31 cellular contexts compared by ENCODE assay signal in genomic region chr1:158272681-158273080, GRCh38. TPM values are rescaled to one million over a fixed set of nuclear protein-coding genes. Genes with fewer than 3 reads are reported as not detected.
"Had no signal": no experiment of that assay in that cellular context is flagged by ENCODE, and none has a peak within 500 bp of the region (broad histone marks: within the 10 kb centered on the region; RNA-seq: fewer than 3 reads in every experiment).

No MANE protein-coding gene starts in this region.

- H3K4me1 Mint-ChIP-seq: activated CD4-positive, alpha-beta memory T cell treated with anti-CD3 and anti-CD28 coated beads, Interleukin-2, amount 10 ng/mL, durations not matched to agents 7 days and 5 days; activated CD4-positive, alpha-beta T cell treated with anti-CD3 and anti-CD28 coated beads for 36 hours; activated naive CD8-positive, alpha-beta T cell treated with anti-CD3 and anti-CD28 coated beads, Interleukin-2, amount 10 ng/mL, durations not matched to agents 7 days and 5 days had no signal

- H3K9me3 Mint-ChIP-seq: activated CD4-positive, alpha-beta memory T cell treated with anti-CD3 and anti-CD28 coated beads, Interleukin-2, amount 10 ng/mL, durations not matched to agents 7 days and 5 days; activated T-helper 2 cell treated with anti-CD3 and anti-CD28 coated beads, Interferon-gamma antibody, Interleukin-2, Interleukin-4, amounts not matched to agents 10 μg/mL and 5 μg/mL and 100 μg/mL, durations not matched to agents 14 hours and 24 hours and 36 hours had no signal

- H3K36me3 ChIP-seq: adrenal gland, colonic mucosa, MG63, Peyer's patch had no signal

- H3K9me3 ChIP-seq: adrenal gland, colonic mucosa, MG63, Peyer's patch had no signal

- H3K27me3 ChIP-seq: adrenal gland, colonic mucosa, MG63, Peyer's patch had no signal

- ATAC-seq: activated CD4-positive, alpha-beta T cell treated with anti-CD3 and anti-CD28 coated beads for 36 hours; activated T-cell treated with anti-CD3 and anti-CD28 coated beads, Interleukin-2, amount 50 U/mL, for 72 hours; T-helper 17 cell had no signal

- H3K4me3 Mint-ChIP-seq: activated CD4-positive, alpha-beta memory T cell treated with anti-CD3 and anti-CD28 coated beads, Interleukin-2, amount 10 ng/mL, durations not matched to agents 7 days and 5 days; activated CD4-positive, alpha-beta T cell treated with anti-CD3 and anti-CD28 coated beads for 36 hours; activated naive CD8-positive, alpha-beta T cell treated with anti-CD3 and anti-CD28 coated beads, Interleukin-2, amount 10 ng/mL, durations not matched to agents 7 days and 5 days; activated T-cell treated with anti-CD3 and anti-CD28 coated beads, Interleukin-2, amount 50 U/mL, for 72 hours; T-helper 17 cell had no signal

- DNase-seq: activated CD4-positive, alpha-beta memory T cell treated with anti-CD3 and anti-CD28 coated beads, Interleukin-2, amount 10 ng/mL, durations not matched to agents 7 days and 5 days; activated CD4-positive, alpha-beta T cell treated with anti-CD3 and anti-CD28 coated beads for 36 hours; activated CD4-positive, alpha-beta T cell treated with anti-CD3 and anti-CD28 coated beads, Interleukin-2, amount 50 U/mL, for 1 hour; activated CD8-positive, alpha-beta memory T cell treated with anti-CD3 and anti-CD28 coated beads, Interleukin-2, amount 50 U/mL, for 4 hours; activated naive CD4-positive, alpha-beta T cell treated with anti-CD3 and anti-CD28 coated beads, Interleukin-2, amount 50 U/mL, for 16 hours; activated naive CD8-positive, alpha-beta T cell treated with anti-CD3 and anti-CD28 coated beads, Interleukin-2, amount 10 ng/mL, durations not matched to agents 7 days and 5 days; activated T-cell treated with anti-CD3 and anti-CD28 coated beads, Interleukin-2, amount 50 U/mL, for 72 hours; adrenal gland; anterior cingulate cortex; caudate nucleus; colonic mucosa; KBM-7; MG63; NCI-H146; NCI-H187 treated with DMSO at 0.1 percent for 48 hours; NCI-H2081 treated with DMSO at 0.1 percent for 48 hours; NCI-H2171 treated with DMSO at 0.1 percent for 48 hours; NCI-H226; NCI-H526; NCI-H774; NK-92 treated with Interleukin-12 subunit alpha and Interleukin-12 subunit beta, amount 100 ng/mL, for 24 hours; OCI-M1; Peyer's patch; Right ventricle myocardium superior; T-helper 17 cell; T-helper 9 cell had no signal

- H3K4me3 ChIP-seq: adrenal gland, colonic mucosa, MG63, Peyer's patch had no signal

- H3K27ac Mint-ChIP-seq: activated CD4-positive, alpha-beta memory T cell treated with anti-CD3 and anti-CD28 coated beads, Interleukin-2, amount 10 ng/mL, durations not matched to agents 7 days and 5 days; activated CD4-positive, alpha-beta T cell treated with anti-CD3 and anti-CD28 coated beads for 36 hours; activated naive CD8-positive, alpha-beta T cell treated with anti-CD3 and anti-CD28 coated beads, Interleukin-2, amount 10 ng/mL, durations not matched to agents 7 days and 5 days; activated T-cell treated with anti-CD3 and anti-CD28 coated beads, Interleukin-2, amount 50 U/mL, for 72 hours; activated T-helper 2 cell treated with anti-CD3 and anti-CD28 coated beads, Interferon-gamma antibody, Interleukin-2, Interleukin-4, amounts not matched to agents 10 μg/mL and 5 μg/mL and 100 μg/mL, durations not matched to agents 14 hours and 24 hours and 36 hours; T-helper 17 cell had no signal

- H3K27me3 Mint-ChIP-seq: activated CD4-positive, alpha-beta T cell treated with anti-CD3 and anti-CD28 coated beads for 36 hours; T-helper 17 cell had no signal

- H3K27ac ChIP-seq: adrenal gland, colonic mucosa, Peyer's patch, RWPE1 had no signal

- H3K4me1 ChIP-seq: adrenal gland, colonic mucosa, Peyer's patch had no signal

RNA-seq across cellular contexts. Expression of gene CD1C, which starts 17.0 kb away (rescaled TPM):
- total RNA-seq: activated CD4-positive, alpha-beta memory T cell treated with anti-CD3 and anti-CD28 coated beads, Interleukin-2, amount 10 ng/mL, durations not matched to agents 7 days and 5 days; activated naive CD8-positive, alpha-beta T cell treated with anti-CD3 and anti-CD28 coated beads, Interleukin-2, amount 10 ng/mL, durations not matched to agents 7 days and 5 days; activated T-helper 2 cell treated with anti-CD3 and anti-CD28 coated beads, Interferon-gamma antibody, Interleukin-2, Interleukin-4, amounts not matched to agents 10 μg/mL and 5 μg/mL and 100 μg/mL, durations not matched to agents 14 hours and 24 hours and 36 hours; adrenal gland; cerebellum; LHCN-M2; NCI-H460 had no signal

RNA-seq across cellular contexts. Expression of gene CD1A, which starts 18.5 kb away (rescaled TPM):
- total RNA-seq: activated CD4-positive, alpha-beta memory T cell treated with anti-CD3 and anti-CD28 coated beads, Interleukin-2, amount 10 ng/mL, durations not matched to agents 7 days and 5 days; activated T-cell treated with anti-CD3 and anti-CD28 coated beads, Interleukin-2, amount 50 U/mL, for 72 hours; activated T-helper 2 cell treated with anti-CD3 and anti-CD28 coated beads, Interferon-gamma antibody, Interleukin-2, Interleukin-4, amounts not matched to agents 10 μg/mL and 5 μg/mL and 100 μg/mL, durations not matched to agents 14 hours and 24 hours and 36 hours; cerebellum; LHCN-M2; NCI-H460; Peyer's patch; Right ventricle myocardium superior; T-helper 17 cell had no signal
- polyA plus RNA-seq: adrenal gland had no signal

RNA-seq across cellular contexts. Expression of gene CD1B, which starts 58.6 kb away (rescaled TPM):
- total RNA-seq: activated CD4-positive, alpha-beta memory T cell treated with anti-CD3 and anti-CD28 coated beads, Interleukin-2, amount 10 ng/mL, durations not matched to agents 7 days and 5 days; activated CD4-positive, alpha-beta T cell treated with anti-CD3 and anti-CD28 coated beads for 36 hours; activated naive CD8-positive, alpha-beta T cell treated with anti-CD3 and anti-CD28 coated beads, Interleukin-2, amount 10 ng/mL, durations not matched to agents 7 days and 5 days; activated T-cell treated with anti-CD3 and anti-CD28 coated beads, Interleukin-2, amount 50 U/mL, for 72 hours; activated T-helper 2 cell treated with anti-CD3 and anti-CD28 coated beads, Interferon-gamma antibody, Interleukin-2, Interleukin-4, amounts not matched to agents 10 μg/mL and 5 μg/mL and 100 μg/mL, durations not matched to agents 14 hours and 24 hours and 36 hours; adrenal gland; cerebellum; colonic mucosa; LHCN-M2; NCI-H460; Peyer's patch; Right ventricle myocardium superior; T-helper 17 cell had no signal
- polyA plus RNA-seq: adrenal gland had no signal
